Comparison of ENCODE assay signal across 22 cellular contexts in the genomic region with DNA sequence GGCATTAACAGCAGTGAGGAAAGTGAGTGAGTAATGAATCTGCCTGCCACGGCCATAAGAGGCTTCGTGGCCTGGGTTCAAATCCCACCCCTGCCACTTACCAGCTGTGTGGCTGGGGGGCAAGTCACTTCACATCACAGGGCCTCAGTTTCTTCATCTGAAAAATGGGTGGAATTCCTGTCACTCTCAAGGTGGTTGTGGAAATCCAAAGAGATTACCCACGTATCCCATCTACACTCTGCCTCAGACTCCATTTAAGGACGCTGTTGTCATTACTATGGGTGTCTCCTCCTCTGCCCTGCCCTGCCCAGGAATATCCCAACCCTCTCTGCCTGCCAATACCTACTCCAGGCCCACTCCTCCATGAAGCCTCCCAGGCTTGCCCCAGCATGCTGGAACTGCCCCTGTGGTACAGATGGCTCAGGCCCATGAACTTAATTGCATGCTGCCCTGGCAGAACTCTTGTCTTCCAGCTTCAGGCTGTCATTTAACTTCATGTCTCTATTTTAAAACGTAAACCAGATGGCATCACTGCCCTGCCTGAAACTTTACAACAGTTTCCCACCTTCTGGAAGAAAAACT. TPM values are rescaled to one million over a fixed set of nuclear protein-coding genes. Genes with fewer than 3 reads are reported as not detected.
A peak's percentile ranks its signal among the peaks of the same experiment; 100 is the strongest.
DNase-seq lines count a peak whose midpoint lies in the region; FAIRE-seq and TF ChIP-seq lines count a peak whose summit lies in the region.
"Had no signal": no experiment of that assay in that cellular context is flagged by ENCODE, and none has a peak within 500 bp of the region (broad histone marks: within the 10 kb centered on the region; RNA-seq: fewer than 3 reads in every experiment).

No MANE protein-coding gene starts in this region.

- CTCF ChIA-PET in OCI-LY7 (lab: Charles Lee; ENCODE audit: unreplicated experiment): no interaction called here

- H3K27me3 Mint-ChIP-seq in astrocyte (ENCODE audit: low read depth, unreplicated experiment) (no peaks in the 10 kb centered on the region), neural progenitor cell (ENCODE audit: insufficient read depth, low read depth) (peaks cover 12% of the 10 kb centered on the region)
- H3K27me3 Mint-ChIP-seq: activated CD4-positive, alpha-beta T cell treated with anti-CD3 and anti-CD28 coated beads, Interleukin-2, amount 10 ng/mL, durations not matched to agents 7 days and 5 days; B cell had no signal

- H3K36me3 Mint-ChIP-seq in astrocyte (ENCODE audit: low read depth, unreplicated experiment) (peaks cover 15% of the 10 kb centered on the region), neural progenitor cell (peaks cover 17% of the 10 kb centered on the region)

- peaks cover 16% of the 10 kb centered on the region for H3K4me1 ChIP-seq in astrocyte (ENCODE audit: insufficient read depth, low read length)
- H3K4me1 ChIP-seq in neural progenitor cell: peaks cover 10% of the 10 kb centered on the region
- H3K4me1 ChIP-seq in OCI-LY7 (ENCODE audit: insufficient read depth, low read length, poor library complexity, severe bottlenecking): peaks cover 19% of the 10 kb centered on the region

- H3K9me3 Mint-ChIP-seq in astrocyte (ENCODE audit: unreplicated experiment) (no peaks in the 10 kb centered on the region), neural progenitor cell (no peaks in the 10 kb centered on the region)
- H3K9me3 Mint-ChIP-seq: activated CD4-positive, alpha-beta T cell treated with anti-CD3 and anti-CD28 coated beads, Interleukin-2, amount 10 ng/mL, durations not matched to agents 7 days and 5 days had no signal

- H3K9me2 ChIP-seq in OCI-LY7 (ENCODE audit: insufficient read depth, low read length): no peaks in the 10 kb centered on the region

- H3K27ac Mint-ChIP-seq in astrocyte (ENCODE audit: unreplicated experiment) (peak overlapping the region; percentile 69), neural progenitor cell (peak overlapping the region; percentile 66)
- H3K27ac Mint-ChIP-seq: activated CD4-positive, alpha-beta T cell treated with anti-CD3 and anti-CD28 coated beads, Interleukin-2, amount 10 ng/mL, durations not matched to agents 7 days and 5 days; B cell had no signal

- no peak overlapping the region for H2AFZ ChIP-seq in astrocyte (ENCODE audit: low read depth, low read length)
- H2AFZ ChIP-seq in neural progenitor cell (replicated peaks): no peak overlapping the region
- no peak overlapping the region for H2AFZ ChIP-seq in OCI-LY7 (ENCODE audit: low read length)

- H3K4me2 ChIP-seq in astrocyte (ENCODE audit: low read length): no peak overlapping the region
- H3K4me2 ChIP-seq in neural progenitor cell: no peak overlapping the region
- H3K4me2 ChIP-seq in OCI-LY7 (ENCODE audit: low read length): no peak overlapping the region

- POLR2A ChIA-PET in OCI-LY7 (lab: Charles Lee): no interaction called here

- peaks cover 11% of the 10 kb centered on the region for H3K4me1 Mint-ChIP-seq in astrocyte (ENCODE audit: low read depth, unreplicated experiment)
- peaks cover 24% of the 10 kb centered on the region for H3K4me1 Mint-ChIP-seq in neural progenitor cell

- H3K4me3 Mint-ChIP-seq in astrocyte (ENCODE audit: unreplicated experiment) (peak overlapping the region; percentile 69), neural progenitor cell (peak overlapping the region; percentile 44)
- H3K4me3 Mint-ChIP-seq: activated CD4-positive, alpha-beta T cell treated with anti-CD3 and anti-CD28 coated beads, Interleukin-2, amount 10 ng/mL, durations not matched to agents 7 days and 5 days; B cell had no signal

- H3K27ac ChIP-seq in astrocyte (ENCODE audit: low read depth, low read length): no peak overlapping the region
- H3K27ac ChIP-seq in neural progenitor cell: no peak overlapping the region
- no peak overlapping the region for H3K27ac ChIP-seq in OCI-LY7 (ENCODE audit: low read depth, low read length, poor library complexity, severe bottlenecking)

- H3K27me3 ChIP-seq in astrocyte (ENCODE audit: insufficient read depth, low read length) (no peaks in the 10 kb centered on the region), neural progenitor cell (no peaks in the 10 kb centered on the region)
- H3K27me3 ChIP-seq: esophagus squamous epithelium had no signal

- H3K9me3 ChIP-seq in astrocyte (ENCODE audit: insufficient read depth, low read depth, low read length) (no peaks in the 10 kb centered on the region), neural progenitor cell (ENCODE audit: low read depth) (no peaks in the 10 kb centered on the region), OCI-LY7 (ENCODE audit: low read length) (no peaks in the 10 kb centered on the region)
- H3K9me3 ChIP-seq: esophagus squamous epithelium had no signal

- DNase-seq in NCI-H1694 treated with DMSO at 0.1 percent for 48 hours (lab: John Stamatoyannopoulos, UW): peak; percentile 4
- DNase-seq in NCI-H1694 (lab: John Stamatoyannopoulos, UW): no peak
- DNase-seq in astrocyte (ENCODE audit: low read depth): no peak
- DNase-seq in neural progenitor cell (ENCODE audit: low spot score): no peak
- DNase-seq in OCI-LY7 (ENCODE audit: low spot score): no peak
- no peak for DNase-seq in NCI-H446 (lab: John Stamatoyannopoulos, UW)
- DNase-seq: 8988T; activated CD4-positive, alpha-beta T cell treated with anti-CD3 and anti-CD28 coated beads, Interleukin-2, amount 10 ng/mL, durations not matched to agents 7 days and 5 days; activated CD8-positive, alpha-beta memory T cell treated with anti-CD3 and anti-CD28 coated beads, Interleukin-2, amount 50 U/mL, for 4 hours; activated gamma-delta T cell treated with Interleukin-2 at 50 U/mL for 16 hours; amniotic stem cell; esophagus squamous epithelium; kidney glomerular epithelial cell; NCI-H1417; NCI-H69; SHP77; T-helper 1 cell had no signal

- H3K36me3 ChIP-seq in astrocyte (ENCODE audit: insufficient read depth, low read length) (peaks cover 7% of the 10 kb centered on the region), neural progenitor cell (no peaks in the 10 kb centered on the region), OCI-LY7 (ENCODE audit: insufficient read depth, low read length) (no peaks in the 10 kb centered on the region)

- BruUV-seq in OCI-LY7 (replicated peaks; lab: Mats Ljungman, UMichigan): no TSS peak

- TF ChIP-seq CTCF in astrocyte (IDR thresholded peaks at IDR 0.05; ENCODE audit: insufficient read depth, low read depth, low read length) (no peak), neural progenitor cell (IDR thresholded peaks at IDR 0.05) (no peak), OCI-LY7 (conservative IDR thresholded peaks at IDR 0.05; ENCODE audit: low read length) (no peak)

- no peak for FAIRE-seq in astrocyte (lab: Jason Lieb, UNC)
- FAIRE-seq: G401.6, GM19239 had no signal

- peaks cover 36% of the 10 kb centered on the region for H4K20me1 ChIP-seq in astrocyte (ENCODE audit: insufficient read depth, low read length)
- peaks cover 33% of the 10 kb centered on the region for H4K20me1 ChIP-seq in neural progenitor cell (ENCODE audit: low read depth)
- H4K20me1 ChIP-seq in OCI-LY7 (ENCODE audit: insufficient read depth, low read length): no peaks in the 10 kb centered on the region

- intact Hi-C loops in OCI-LY7 (cut with micrococcal nuclease; ENCODE audit: unreplicated experiment): no loop called here

- H3K9ac ChIP-seq in astrocyte (ENCODE audit: low read length) (no peak overlapping the region), neural progenitor cell (no peak overlapping the region)

- H3K4me3 ChIP-seq in astrocyte (ENCODE audit: insufficient read depth, low read depth, low read length) (no peak overlapping the region), neural progenitor cell (no peak overlapping the region), OCI-LY7 (ENCODE audit: low read depth, low read length, poor library complexity, severe bottlenecking) (no peak overlapping the region)
- H3K4me3 ChIP-seq: esophagus squamous epithelium had no signal

- H3K79me2 ChIP-seq in astrocyte (ENCODE audit: insufficient read depth, low read length) (peaks cover 37% of the 10 kb centered on the region), neural progenitor cell (ENCODE audit: low read depth) (peaks cover 35% of the 10 kb centered on the region), OCI-LY7 (ENCODE audit: insufficient read depth, low read depth, low read length) (no peaks in the 10 kb centered on the region)

- H3F3A ChIP-seq in neural progenitor cell (ENCODE audit: low read depth): peaks cover 13% of the 10 kb centered on the region

RNA-seq across cellular contexts. Expression of gene GIPC1, which starts 3.1 kb away (rescaled TPM):
- 145 and 169 TPM in 2 replicates for total RNA-seq in astrocyte
- total RNA-seq in neural progenitor cell (ENCODE audit: low replicate concordance): 23.6 and 83.6 TPM in 2 replicates
- total RNA-seq in OCI-LY7 (2014; rRNA removed; shearing (Covaris generic)): 18.5 and 26.9 TPM in 2 replicates
- total RNA-seq in OCI-LY7 (2022): 37.6 and 38.3 TPM in 2 replicates

RNA-seq across cellular contexts. Expression of gene PTGER1, which starts 17.7 kb away (rescaled TPM):
- total RNA-seq in astrocyte: 0.41 and 0.91 TPM in 2 replicates
- not detected in 2 replicates for total RNA-seq in neural progenitor cell (ENCODE audit: low replicate concordance)
- not detected in 2 replicates for total RNA-seq in OCI-LY7 (2014; rRNA removed; shearing (Covaris generic))
- total RNA-seq in OCI-LY7 (2022): 0.23 TPM in 1 of 2 replicates, not detected in the other
- total RNA-seq: cardiac septum, H4 had no signal

RNA-seq across cellular contexts. Expression of gene DNAJB1, which starts 25.4 kb away (rescaled TPM):
- total RNA-seq in astrocyte: 100 and 105 TPM in 2 replicates
- 61.4 and 61.9 TPM in 2 replicates for total RNA-seq in neural progenitor cell (ENCODE audit: low replicate concordance)
- total RNA-seq in OCI-LY7 (2014; rRNA removed; shearing (Covaris generic)): 62.9 and 76.7 TPM in 2 replicates
- 51.7 and 63.7 TPM in 2 replicates for total RNA-seq in OCI-LY7 (2022)

RNA-seq across cellular contexts. Expression of gene TECR, which starts 36.5 kb away (rescaled TPM):
- total RNA-seq in astrocyte: 106 and 110 TPM in 2 replicates
- 41.9 and 96.4 TPM in 2 replicates for total RNA-seq in neural progenitor cell (ENCODE audit: low replicate concordance)
- total RNA-seq in OCI-LY7 (2014; rRNA removed; shearing (Covaris generic)): 52.3 and 81.4 TPM in 2 replicates
- total RNA-seq in OCI-LY7 (2022): 128 and 130 TPM in 2 replicates

RNA-seq across cellular contexts. Expression of gene PKN1, which starts 59.7 kb away (rescaled TPM):
- 59.2 and 68.3 TPM in 2 replicates for total RNA-seq in astrocyte
- total RNA-seq in neural progenitor cell (ENCODE audit: low replicate concordance): 29.0 and 98.6 TPM in 2 replicates
- 117 and 125 TPM in 2 replicates for total RNA-seq in OCI-LY7 (2014; rRNA removed; shearing (Covaris generic))
- total RNA-seq in OCI-LY7 (2022): 233 and 246 TPM in 2 replicates
